In genomic region chr14:50978888-50979287, GRCh38 we compare ENCODE assay signal across 15 cellular contexts. TPM values are rescaled to one million over a fixed set of nuclear protein-coding genes. Genes with fewer than 3 reads are reported as not detected.
A peak's percentile ranks its signal among the peaks of the same experiment; 100 is the strongest.
DNase-seq lines count a peak whose midpoint lies in the region; ATAC-seq and TF ChIP-seq lines count a peak whose summit lies in the region.
"Had no signal": no experiment of that assay in that cellular context is flagged by ENCODE, and none has a peak within 500 bp of the region (broad histone marks: within the 10 kb centered on the region; RNA-seq: fewer than 3 reads in every experiment).

No MANE protein-coding gene starts in this region.

- H3K36me3 ChIP-seq in mesenchymal stem cell (ENCODE audit: control insufficient read depth in 1 of 2, insufficient read depth in 2 of 2, low read depth in 1 of 2, low read length in 2 of 2), result no peaks in the 10 kb centered on the region
- H3K36me3 ChIP-seq: Peyer's patch, sigmoid colon, tibial artery had no signal

- no peak overlapping the region for H2BK120ac ChIP-seq in mesenchymal stem cell (ENCODE audit: low read depth, low read length)

- no peak overlapping the region for H3K23ac ChIP-seq in mesenchymal stem cell (ENCODE audit: low read length in 2 of 2)

- peaks cover 2% of the 10 kb centered on the region for H3K4me1 ChIP-seq in mesenchymal stem cell (ENCODE audit: control insufficient read depth, insufficient read depth, low read depth, low read length)
- H3K4me1 ChIP-seq: Peyer's patch, tibial artery had no signal

- H3K9me3 Mint-ChIP-seq in CD4-positive, alpha-beta T cell, result no peaks in the 10 kb centered on the region
- H3K9me3 Mint-ChIP-seq: naive B cell had no signal

- H3K79me1 ChIP-seq in mesenchymal stem cell (replicated peaks; ENCODE audit: low read length, poor library complexity, severe bottlenecking), result no peaks in the 10 kb centered on the region

- H2BK12ac ChIP-seq in mesenchymal stem cell (ENCODE audit: low read length in 2 of 2), result no peak overlapping the region

- no peak overlapping the region for H3K4me2 ChIP-seq in mesenchymal stem cell (ENCODE audit: low read length, poor library complexity, severe bottlenecking)

- no peak overlapping the region for H2AFZ ChIP-seq in mesenchymal stem cell (ENCODE audit: low read depth, low read length)

- no peak overlapping the region for H2BK5ac ChIP-seq in mesenchymal stem cell (ENCODE audit: low read depth, low read length, poor library complexity, severe bottlenecking)

- no peak overlapping the region for H3K27ac Mint-ChIP-seq in CD4-positive, alpha-beta T cell

- no peak overlapping the region for H3K4ac ChIP-seq in mesenchymal stem cell (ENCODE audit: low read depth in 1 of 2, low read length in 2 of 2)

- H3K14ac ChIP-seq in mesenchymal stem cell (ENCODE audit: low read length in 2 of 2), result no peak overlapping the region

- no peak overlapping the region for H2AK5ac ChIP-seq in mesenchymal stem cell (ENCODE audit: low read length, severe bottlenecking)

- DNase-seq in CD4-positive, alpha-beta T cell, result no peak
- DNase-seq in mesenchymal stem cell (no peak), NCI-H1436 treated with DMSO at 0.1 percent for 48 hours (lab: John Stamatoyannopoulos, UW) (no peak), ecto neural progenitor cell (ENCODE audit: low spot score) (no peak)
- DNase-seq: foreskin melanocyte, kidney, NCI-H2081 treated with DMSO at 0.1 percent for 48 hours, Peyer's patch, sigmoid colon, tibial artery had no signal

- no peak overlapping the region for H2BK15ac ChIP-seq in mesenchymal stem cell (ENCODE audit: low read depth, poor library complexity, severe bottlenecking)

- no peaks in the 10 kb centered on the region for H3K27me3 ChIP-seq in CD4-positive, alpha-beta T cell (ENCODE audit: control insufficient read depth, insufficient read depth, low read length)
- no peaks in the 10 kb centered on the region for H3K27me3 ChIP-seq in mesenchymal stem cell (ENCODE audit: control insufficient read depth in 1 of 2, insufficient read depth in 1 of 2, low read length in 2 of 2)
- H3K27me3 ChIP-seq: Peyer's patch, sigmoid colon, tibial artery had no signal

- H3K4me3 ChIP-seq in mesenchymal stem cell (ENCODE audit: insufficient read depth in 1 of 2, low read depth in 1 of 2, low read length in 2 of 2), result no peak overlapping the region
- H3K4me3 ChIP-seq: Peyer's patch, sigmoid colon, tibial artery had no signal

- no peak overlapping the region for H3K27ac ChIP-seq in CD4-positive, alpha-beta T cell (ENCODE audit: low read depth, low read length)
- no peak overlapping the region for H3K27ac ChIP-seq in mesenchymal stem cell (ENCODE audit: low read length, poor library complexity, severe bottlenecking)
- H3K27ac ChIP-seq: Peyer's patch, sigmoid colon, tibial artery had no signal

- WGBS in mesenchymal stem cell, result 92% methylated on average over 4 of the region's 4 CpGs

- no peaks in the 10 kb centered on the region for H3K9me3 ChIP-seq in CD4-positive, alpha-beta T cell (ENCODE audit: control insufficient read depth, low read length)
- H3K9me3 ChIP-seq in mesenchymal stem cell (ENCODE audit: control insufficient read depth, low read length), result no peaks in the 10 kb centered on the region
- H3K9me3 ChIP-seq: Peyer's patch, sigmoid colon, tibial artery had no signal

- intact Hi-C loops in CD4-positive, alpha-beta T cell (cut with DNase I, micrococcal nuclease), result no loop called here

- no peak for TF ChIP-seq CTCF in CD4-positive, alpha-beta T cell (IDR thresholded peaks at IDR 0.05)

- POLR2A ChIA-PET in CD4-positive, alpha-beta T cell (lab: Charles Lee), result no interaction called here

- H3K27me3 Mint-ChIP-seq in CD4-positive, alpha-beta T cell, result no peaks in the 10 kb centered on the region

- no peaks in the 10 kb centered on the region for H3K36me3 Mint-ChIP-seq in CD4-positive, alpha-beta T cell (ENCODE audit: low read depth)
- H3K36me3 Mint-ChIP-seq: naive B cell had no signal

- H4K8ac ChIP-seq in mesenchymal stem cell (ENCODE audit: low read length), result no peak overlapping the region

- no peak overlapping the region for H3K18ac ChIP-seq in mesenchymal stem cell (ENCODE audit: low read depth in 1 of 2, low read length in 2 of 2)

- CTCF ChIA-PET in CD4-positive, alpha-beta T cell (lab: Charles Lee), result interaction anchor here (1.0 kb wide), 1 partner anchor 9 kb away, joined by 3 read pairs; no protein-coding TSS in a partner anchor

- no peak overlapping the region for H4K91ac ChIP-seq in mesenchymal stem cell (ENCODE audit: low read length)

- H3K9ac ChIP-seq in mesenchymal stem cell (ENCODE audit: low read length), result no peak overlapping the region

- ATAC-seq in GM18502 (IDR thresholded peaks at IDR 0.05; ENCODE audit: poor library complexity, unreplicated experiment), result peak; percentile 89
- peak; percentile 90 for ATAC-seq in GM19455 (IDR thresholded peaks at IDR 0.05; ENCODE audit: unreplicated experiment)
- ATAC-seq in HG02885 (IDR thresholded peaks at IDR 0.05; ENCODE audit: poor library complexity, unreplicated experiment), result peak; percentile 86
- peak; percentile 85 for ATAC-seq in HG03520 (IDR thresholded peaks at IDR 0.05; ENCODE audit: unreplicated experiment)
- no peak for ATAC-seq in CD4-positive, alpha-beta T cell (ENCODE audit: poor library complexity)

- H3K4me3 Mint-ChIP-seq in CD4-positive, alpha-beta T cell, result no peak overlapping the region

- H3K4me1 Mint-ChIP-seq in CD4-positive, alpha-beta T cell (ENCODE audit: low read depth), result no peaks in the 10 kb centered on the region

RNA-seq across cellular contexts. Expression of gene PYGL, which starts 34.6 kb away (rescaled TPM):
- total RNA-seq in CD4-positive, alpha-beta T cell, result under 1 TPM; 0.59 to 0.69 TPM
- polyA plus RNA-seq in mesenchymal stem cell (2013, experiment 1 of 2), result 30.1 TPM
- 30.8 TPM for polyA plus RNA-seq in mesenchymal stem cell (2013, experiment 2 of 2)
